In genomic region chr1:206001476-206001888, GRCh38 we compare ENCODE assay signal across 10 cellular contexts. TPM values are rescaled to one million over a fixed set of nuclear protein-coding genes. Genes with fewer than 3 reads are reported as not detected.
DNase-seq lines count a peak whose midpoint lies in the region; TF ChIP-seq lines count a peak whose summit lies in the region.
"Had no signal": no experiment of that assay in that cellular context is flagged by ENCODE, and none has a peak within 500 bp of the region (broad histone marks: within the 10 kb centered on the region; RNA-seq: fewer than 3 reads in every experiment).

No MANE protein-coding gene starts in this region.

- H3K4me1 ChIP-seq in Karpas-422 (ENCODE audit: low read length) (no peaks in the 10 kb centered on the region), OCI-LY7 (ENCODE audit: insufficient read depth, low read length, poor library complexity, severe bottlenecking) (no peaks in the 10 kb centered on the region)

- no peaks in the 10 kb centered on the region for H3K4me1 Mint-ChIP-seq in immature natural killer cell

- POLR2A ChIA-PET in OCI-LY7 (lab: Charles Lee), result no interaction called here

- no peak overlapping the region for H3K4me2 ChIP-seq in Karpas-422 (ENCODE audit: low read depth, low read length, poor library complexity, severe bottlenecking)
- H3K4me2 ChIP-seq in OCI-LY7 (ENCODE audit: low read length), result no peak overlapping the region

- no peaks in the 10 kb centered on the region for H3K79me2 ChIP-seq in Karpas-422 (ENCODE audit: low read length)
- H3K79me2 ChIP-seq in OCI-LY7 (ENCODE audit: insufficient read depth, low read depth, low read length), result no peaks in the 10 kb centered on the region

- peaks cover 0 to 3% (median 0%) of the 10 kb centered on the region in 3 donors for H3K27me3 Mint-ChIP-seq in immature natural killer cell (ENCODE audit: low read depth in 3 of 3)

- DNase-seq in HS-27A (ENCODE audit: low read depth) (peak; percentile 59), T1000 (lab: John Stamatoyannopoulos, UW) (peak; percentile 65), fibroblast of mammary gland (ENCODE audit: low read depth) (peak; percentile 97), putamen (ENCODE audit: low spot score) (peak; percentile 74), Karpas-422 (no peak), OCI-LY7 (ENCODE audit: low spot score) (no peak), immature natural killer cell (no peak), NCI-H1436 treated with DMSO at 0.1 percent for 48 hours (lab: John Stamatoyannopoulos, UW) (no peak)

- H3K4me3 ChIP-seq in fibroblast of mammary gland (ENCODE audit: control insufficient read depth, low read depth, low read length), result peak overlapping the region; percentile 25
- no peak overlapping the region for H3K4me3 ChIP-seq in Karpas-422 (ENCODE audit: low read length)
- H3K4me3 ChIP-seq in OCI-LY7 (ENCODE audit: low read depth, low read length, poor library complexity, severe bottlenecking), result no peak overlapping the region
- H3K4me3 ChIP-seq: SK-N-MC had no signal

- H3K9me2 ChIP-seq in Karpas-422 (replicated peaks; ENCODE audit: insufficient read depth, low read length), result no peaks in the 10 kb centered on the region
- H3K9me2 ChIP-seq in OCI-LY7 (ENCODE audit: insufficient read depth, low read length), result no peaks in the 10 kb centered on the region

- H4K20me1 ChIP-seq in Karpas-422 (ENCODE audit: insufficient read depth, low read depth, low read length) (no peaks in the 10 kb centered on the region), OCI-LY7 (ENCODE audit: insufficient read depth, low read length) (no peaks in the 10 kb centered on the region)

- TF ChIP-seq CTCF in fibroblast of mammary gland (conservative IDR thresholded peaks at IDR 0.05; ENCODE audit: control insufficient read depth, insufficient read depth, low read depth, low read length) (peak; percentile 1), OCI-LY7 (conservative IDR thresholded peaks at IDR 0.05; ENCODE audit: low read length) (no peak)

- no peak overlapping the region for H3K4me3 Mint-ChIP-seq in immature natural killer cell
- H3K4me3 Mint-ChIP-seq: neural crest cell had no signal

- H2AFZ ChIP-seq in Karpas-422 (ENCODE audit: low read length) (no peak overlapping the region), OCI-LY7 (ENCODE audit: low read length) (no peak overlapping the region)

- H3K27ac ChIP-seq in Karpas-422 (ENCODE audit: low read length) (no peak overlapping the region), OCI-LY7 (ENCODE audit: low read depth, low read length, poor library complexity, severe bottlenecking) (no peak overlapping the region)
- H3K27ac ChIP-seq: SK-N-MC had no signal

- no peaks in the 10 kb centered on the region for H3K36me3 Mint-ChIP-seq in immature natural killer cell

- no peaks in the 10 kb centered on the region for H3K27me3 ChIP-seq in Karpas-422 (ENCODE audit: low read length)

- intact Hi-C loops in OCI-LY7 (cut with micrococcal nuclease; ENCODE audit: unreplicated experiment), result no loop called here

- no peak overlapping the region for H3K27ac Mint-ChIP-seq in immature natural killer cell

- no peak overlapping the region for H3K9ac ChIP-seq in Karpas-422 (ENCODE audit: low read length)

- CTCF ChIA-PET in OCI-LY7 (lab: Charles Lee; ENCODE audit: unreplicated experiment), result interaction anchor here (0.5 kb wide), 1 partner anchor 14 kb away, joined by 3 read pairs; no protein-coding TSS in a partner anchor

- H3K36me3 ChIP-seq in Karpas-422 (ENCODE audit: insufficient read depth, low read length), result no peaks in the 10 kb centered on the region
- H3K36me3 ChIP-seq in OCI-LY7 (ENCODE audit: insufficient read depth, low read length), result no peaks in the 10 kb centered on the region

- H3K9me3 ChIP-seq in Karpas-422 (ENCODE audit: low read length) (no peaks in the 10 kb centered on the region), OCI-LY7 (ENCODE audit: low read length) (no peaks in the 10 kb centered on the region)

- no peaks in the 10 kb centered on the region for H3K9me3 Mint-ChIP-seq in immature natural killer cell

- BruUV-seq in OCI-LY7 (replicated peaks; lab: Mats Ljungman, UMichigan), result no TSS peak

RNA-seq across cellular contexts. Expression of gene RAB7B, which starts 1.7 kb away (rescaled TPM):
- not detected in 2 replicates for total RNA-seq in Karpas-422 (2014; rRNA removed; shearing (Covaris generic); ENCODE audit: low replicate concordance)
- total RNA-seq in OCI-LY7 (2014; rRNA removed; shearing (Covaris generic)), result not detected in 2 replicates
- total RNA-seq in OCI-LY7 (2022), result not detected in 2 replicates
- polyA plus RNA-seq in immature natural killer cell, result under 1 TPM in 1 of 3 donors, not detected in 2; 0.07 TPM

RNA-seq across cellular contexts. Expression of gene CTSE, which starts 22.2 kb away (rescaled TPM):
- not detected in 2 replicates for total RNA-seq in Karpas-422 (2014; rRNA removed; shearing (Covaris generic); ENCODE audit: low replicate concordance)
- total RNA-seq in OCI-LY7 (2014; rRNA removed; shearing (Covaris generic)), result not detected in 2 replicates
- not detected in 2 replicates for total RNA-seq in OCI-LY7 (2022)
- not detected for polyA plus RNA-seq in immature natural killer cell
- total RNA-seq: neural crest cell had no signal

RNA-seq across cellular contexts. Expression of gene RHEX, which starts 51.5 kb away (rescaled TPM):
- not detected in 2 replicates for total RNA-seq in Karpas-422 (2014; rRNA removed; shearing (Covaris generic); ENCODE audit: low replicate concordance)
- total RNA-seq in OCI-LY7 (2014; rRNA removed; shearing (Covaris generic)), result 5.0 and 6.4 TPM in 2 replicates
- 9.9 and 10.0 TPM in 2 replicates for total RNA-seq in OCI-LY7 (2022)
- polyA plus RNA-seq in immature natural killer cell, result 1 to 10 TPM in 1 of 3 donors, not detected in 2; 1.0 TPM

RNA-seq across cellular contexts. Expression of gene SLC26A9, which starts 58.2 kb away (rescaled TPM):
- total RNA-seq in Karpas-422 (2014; rRNA removed; shearing (Covaris generic); ENCODE audit: low replicate concordance), result not detected in 2 replicates
- total RNA-seq in OCI-LY7 (2014; rRNA removed; shearing (Covaris generic)), result not detected in 2 replicates
- not detected in 2 replicates for total RNA-seq in OCI-LY7 (2022)
- polyA plus RNA-seq in immature natural killer cell, result not detected

Comparison
In these comparisons a context has a peak if more than half of its experiments do, and no peak if none do; other contexts are left out.
1. DNase-seq: peak in HS-27A (single experiment), T1000 (single experiment), fibroblast of mammary gland (single experiment) and putamen (single experiment); none in Karpas-422 (single experiment), OCI-LY7 (single experiment), immature natural killer cell (0 of 3) and NCI-H1436 treated with DMSO at 0.1 percent for 48 hours (single experiment).